ENCODE assay signal across 16 cellular contexts in the genomic region with DNA sequence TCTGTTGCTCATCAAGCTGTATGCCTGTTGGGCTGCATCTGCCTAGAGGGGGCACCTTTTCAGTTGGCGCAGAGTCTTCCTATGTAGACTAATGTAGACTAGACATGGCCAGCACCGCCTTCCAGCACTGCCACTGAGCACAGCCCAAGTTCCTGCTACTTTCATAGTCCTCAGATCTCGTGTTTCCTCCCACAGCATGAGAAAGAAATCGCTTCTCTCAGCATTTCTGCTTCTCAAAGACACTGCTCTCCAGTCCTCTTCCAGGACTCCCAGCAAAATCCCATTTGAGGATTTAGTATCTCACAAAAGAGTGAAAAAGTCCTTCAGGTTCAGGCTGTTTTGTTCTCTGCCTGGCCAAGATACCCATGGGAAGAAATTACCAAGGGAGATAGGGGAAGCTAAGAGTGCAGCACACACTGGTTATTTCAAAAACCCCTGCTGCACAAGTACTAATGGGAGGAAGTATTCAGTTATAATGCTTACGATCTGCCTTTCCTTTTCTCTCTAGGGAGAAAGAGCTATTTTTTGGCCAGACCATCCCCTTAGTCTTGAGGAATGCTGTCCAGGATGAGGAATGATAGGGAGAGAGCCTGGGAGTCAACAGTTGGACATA.
"Had no signal": no experiment of that assay in that cellular context is flagged by ENCODE, and none has a peak within 500 bp of the region (broad histone marks: within the 10 kb centered on the region; RNA-seq: fewer than 3 reads in every experiment).

No MANE protein-coding gene starts in this region.

- H3K36me3 Mint-ChIP-seq: activated naive CD4-positive, alpha-beta T cell treated with anti-CD3 and anti-CD28 coated beads, Interleukin-2, amount 50 U/mL, for 72 hours; brain; stimulated activated memory B cell treated with anti-CD40 and anti-IgM and Interleukin-4, amounts not matched to agents 10 μg/mL and 1 μg/mL and 100 μg/mL, for 72 hours had no signal

- H3K27me3 Mint-ChIP-seq: brain had no signal

- DNase-seq: activated CD4-positive, alpha-beta T cell treated with anti-CD3 and anti-CD28 coated beads, Interleukin-2, amount 50 U/mL, for 1 hour; activated CD4-positive, CD25-positive, alpha-beta regulatory T cell; amniotic stem cell; cerebellar nuclear complex; dermis blood vessel endothelial cell; glutamatergic neuron; left cardiac atrium; posterior cingulate gyrus; spleen; stimulated activated CD4-positive, alpha-beta T cell treated with anti-CD3 and anti-CD28 coated beads, Interleukin-1b, Interleukin-23, amount 100 ng/mL, for 48 hours; T-helper 2 cell; trophoblast cell had no signal

- H3K36me3 ChIP-seq: esophagus muscularis mucosa, spleen had no signal

- H3K9me3 Mint-ChIP-seq: stimulated activated memory B cell treated with anti-CD40 and anti-IgM and Interleukin-4, amounts not matched to agents 10 μg/mL and 1 μg/mL and 100 μg/mL, for 72 hours had no signal

- H3K9me3 ChIP-seq: esophagus muscularis mucosa, spleen had no signal

- H3K4me1 Mint-ChIP-seq: stimulated activated memory B cell treated with anti-CD40 and anti-IgM and Interleukin-4, amounts not matched to agents 10 μg/mL and 1 μg/mL and 100 μg/mL, for 72 hours had no signal

- H3K27ac ChIP-seq: esophagus muscularis mucosa had no signal

- H3K27me3 ChIP-seq: esophagus muscularis mucosa, spleen had no signal

- H3K27ac Mint-ChIP-seq: activated naive CD4-positive, alpha-beta T cell treated with anti-CD3 and anti-CD28 coated beads, Interleukin-2, amount 50 U/mL, for 72 hours; brain; stimulated activated memory B cell treated with anti-CD40 and anti-IgM and Interleukin-4, amounts not matched to agents 10 μg/mL and 1 μg/mL and 100 μg/mL, for 72 hours had no signal

- ATAC-seq: activated naive CD4-positive, alpha-beta T cell treated with anti-CD3 and anti-CD28 coated beads, Interleukin-2, amount 50 U/mL, for 72 hours; stimulated activated memory B cell treated with anti-CD40 and anti-IgM and Interleukin-4, amounts not matched to agents 10 μg/mL and 1 μg/mL and 100 μg/mL, for 72 hours had no signal

- H3K4me3 ChIP-seq: esophagus muscularis mucosa, spleen had no signal

- H3K4me3 Mint-ChIP-seq: brain; stimulated activated memory B cell treated with anti-CD40 and anti-IgM and Interleukin-4, amounts not matched to agents 10 μg/mL and 1 μg/mL and 100 μg/mL, for 72 hours had no signal
